In genomic region chr11:69552951-69553350, GRCh38 we compare ENCODE assay signal across 1 cellular context.
TF ChIP-seq lines count a peak whose summit lies in the region.

No MANE protein-coding gene starts in this region.

TF ChIP-seq in IMR-90, 13 proteins besides CTCF, POLR2A, EP300 and RAD21 (continued from another document):
- TF ChIP-seq USF2 (IDR thresholded peaks at IDR 0.05; ENCODE audit: low read depth, low read length), result no peak
- TF ChIP-seq MAFK (IDR thresholded peaks at IDR 0.05; ENCODE audit: low read depth, low read length), result no peak
- no peak for TF ChIP-seq BHLHE40 (IDR thresholded peaks at IDR 0.05; ENCODE audit: low read depth, low read length)
- TF ChIP-seq RFX5 (IDR thresholded peaks at IDR 0.05; ENCODE audit: low read depth, low read length), result no peak
- TF ChIP-seq FOS (IDR thresholded peaks at IDR 0.05; ENCODE audit: low read depth, low read length), result no peak
- TF ChIP-seq CEBPB (IDR thresholded peaks at IDR 0.05; ENCODE audit: low read depth, low read length), result no peak
- TF ChIP-seq CHD1 (IDR thresholded peaks at IDR 0.05; ENCODE audit: low read depth, low read length), result no peak
